ENCODE assay signal across 1 cellular context in genomic region chr11:131561486-131561885, GRCh38.
TF ChIP-seq lines count a peak whose summit lies in the region.

No MANE protein-coding gene starts in this region.

TF ChIP-seq in GM23338, 12 proteins besides CTCF, POLR2A, EP300 and RAD21 (continued from another document):
- TF ChIP-seq ZNF462 (CRISPR knock-in tag; IDR thresholded peaks at IDR 0.05) (no peak), NANOG (IDR thresholded peaks at IDR 0.05; ENCODE audit: borderline replicate concordance) (no peak)
